21 cellular contexts compared by ENCODE assay signal in genomic region chr10:118775478-118775877, GRCh38. TPM values are rescaled to one million over a fixed set of nuclear protein-coding genes. Genes with fewer than 3 reads are reported as not detected.
DNase-seq lines count a peak whose midpoint lies in the region; TF ChIP-seq lines count a peak whose summit lies in the region.
"Had no signal": no experiment of that assay in that cellular context is flagged by ENCODE, and none has a peak within 500 bp of the region (broad histone marks: within the 10 kb centered on the region; RNA-seq: fewer than 3 reads in every experiment).

No MANE protein-coding gene starts in this region.

- H3K4me3 ChIP-seq in OCI-LY1 (ENCODE audit: low read depth, low read length, poor library complexity, severe bottlenecking) (no peak overlapping the region), fibroblast of mammary gland (ENCODE audit: control insufficient read depth, low read depth, low read length) (no peak overlapping the region), osteoblast (ENCODE audit: insufficient read depth, low read length) (no peak overlapping the region), H7 (ENCODE audit: insufficient read depth, low read depth, low read length) (no peak overlapping the region)
- H3K4me3 ChIP-seq: coronary artery, SK-N-MC, stomach, transverse colon had no signal

- no peaks in the 10 kb centered on the region for H3K4me1 ChIP-seq in OCI-LY1 (ENCODE audit: insufficient read depth, low read length, severe bottlenecking)
- no peaks in the 10 kb centered on the region for H3K4me1 ChIP-seq in osteoblast (ENCODE audit: insufficient read depth, low read length)
- H3K4me1 ChIP-seq: stomach, transverse colon had no signal

- no peaks in the 10 kb centered on the region for H3K9me2 ChIP-seq in OCI-LY1 (ENCODE audit: low read depth, low read length)

- H3K79me2 ChIP-seq in OCI-LY1 (ENCODE audit: insufficient read depth, low read length) (no peaks in the 10 kb centered on the region), osteoblast (ENCODE audit: insufficient read depth, low read length) (no peaks in the 10 kb centered on the region)

- H4K20me1 ChIP-seq in OCI-LY1 (ENCODE audit: insufficient read depth, low read length) (no peaks in the 10 kb centered on the region), osteoblast (ENCODE audit: insufficient read depth, low read length) (no peaks in the 10 kb centered on the region)

- no peak overlapping the region for H3K9ac ChIP-seq in OCI-LY1 (ENCODE audit: low read length)

- H3K4me2 ChIP-seq in OCI-LY1 (ENCODE audit: low read length) = no peak overlapping the region
- H3K4me2 ChIP-seq in osteoblast (ENCODE audit: insufficient read depth, low read length) = no peak overlapping the region

- DNase-seq in DMS53 (lab: John Stamatoyannopoulos, UW) (peak; percentile 22), DMS53 treated with DMSO at 0.1 percent for 48 hours (lab: John Stamatoyannopoulos, UW; ENCODE audit: unreplicated experiment) (no peak), fibroblast of mammary gland (ENCODE audit: low read depth) (no peak), osteoblast (ENCODE audit: insufficient read length, low spot score, missing footprints) (no peak), NCI-H526 treated with DMSO at 0.1 percent for 48 hours (lab: John Stamatoyannopoulos, UW) (no peak), caudate nucleus (lab: John Stamatoyannopoulos, UW) (no peak), H7 (no peak)
- DNase-seq: activated CD8-positive, alpha-beta memory T cell treated with anti-CD3 and anti-CD28 coated beads, Interleukin-2, amount 50 U/mL, for 4 hours; COR-L47; hippocampal formation; NCI-H1436; NCI-H510A treated with DMSO at 0.1 percent for 48 hours; right cardiac atrium; stomach; T-helper 9 cell; transverse colon had no signal

- H3K27me3 ChIP-seq in OCI-LY1 (ENCODE audit: insufficient read depth, low read length) (no peaks in the 10 kb centered on the region), osteoblast (ENCODE audit: insufficient read depth, low read length) (no peaks in the 10 kb centered on the region), H7 (ENCODE audit: control insufficient read depth, insufficient read depth, low read length) (no peaks in the 10 kb centered on the region)
- H3K27me3 ChIP-seq: stomach, transverse colon had no signal

- no peaks in the 10 kb centered on the region for H3F3A ChIP-seq in OCI-LY1 (ENCODE audit: insufficient read depth, low read length)

- H2AFZ ChIP-seq in OCI-LY1 (ENCODE audit: low read length) (no peak overlapping the region), osteoblast (ENCODE audit: low read length) (no peak overlapping the region)

- H3K27ac ChIP-seq in OCI-LY1 (ENCODE audit: low read depth, low read length, poor library complexity, severe bottlenecking) (no peak overlapping the region), osteoblast (ENCODE audit: low read depth, low read length) (no peak overlapping the region), caudate nucleus (ENCODE audit: low read depth, low read length) (no peak overlapping the region)
- H3K27ac ChIP-seq: 22Rv1, coronary artery, HL-60, SK-N-MC, stomach, transverse colon had no signal

- TF ChIP-seq CTCF in OCI-LY1 (IDR thresholded peaks at IDR 0.05; ENCODE audit: low read length) (peak; percentile 21; the same call in 1 of the 2 replicates), fibroblast of mammary gland (conservative IDR thresholded peaks at IDR 0.05; ENCODE audit: control insufficient read depth, insufficient read depth, low read depth, low read length) (peak; percentile 11), osteoblast (IDR thresholded peaks at IDR 0.05; ENCODE audit: extremely low read depth, low read depth, low read length) (peak; percentile 26)

- H3K9me3 ChIP-seq in OCI-LY1 (ENCODE audit: low read length) (no peaks in the 10 kb centered on the region), osteoblast (ENCODE audit: low read depth, low read length) (no peaks in the 10 kb centered on the region)
- H3K9me3 ChIP-seq: transverse colon had no signal

- H3K36me3 ChIP-seq in OCI-LY1 (ENCODE audit: insufficient read depth, low read length) (no peaks in the 10 kb centered on the region), osteoblast (ENCODE audit: insufficient read depth, low read length) (no peaks in the 10 kb centered on the region), H7 (replicated peaks; ENCODE audit: control insufficient read depth, insufficient read depth, low read length) (no peaks in the 10 kb centered on the region)
- H3K36me3 ChIP-seq: stomach, transverse colon had no signal

RNA-seq across cellular contexts. Expression of gene CACUL1, which starts 20.7 kb away (rescaled TPM):
- 32.6 and 39.2 TPM in 2 replicates for total RNA-seq in osteoblast
- 19.7 and 31.0 TPM in 2 replicates for total RNA-seq in H7 (2014; rRNA removed; shearing (Covaris generic))
